Comparison of ENCODE assay signal across 8 cellular contexts in genomic region chr1:230067441-230067870, GRCh38. TPM values are rescaled to one million over a fixed set of nuclear protein-coding genes. Genes with fewer than 3 reads are reported as not detected.
DNase-seq lines count a peak whose midpoint lies in the region; ATAC-seq, FAIRE-seq and TF ChIP-seq lines count a peak whose summit lies in the region.

No MANE protein-coding gene starts in this region.

- TF ChIP-seq CTCF in DOHH2 (IDR thresholded peaks at IDR 0.05; ENCODE audit: low read depth, low read length, poor library complexity, severe bottlenecking) (no peak), IMR-90 (conservative IDR thresholded peaks at IDR 0.05; ENCODE audit: low read depth, low read length) (no peak), pancreas (IDR thresholded peaks at IDR 0.05) (no peak)

- H3K56ac ChIP-seq in IMR-90 (ENCODE audit: extremely low read depth, insufficient read depth, low read length) = peak overlapping the region; percentile 83; the same call in 1 of the 2 replicates

- dilution Hi-C loops in IMR-90 (cut with HindIII; ENCODE audit: low sequenced_read_pairs, unreplicated experiment) = no loop called here

- H4K91ac ChIP-seq in IMR-90 (ENCODE audit: insufficient read depth, low read depth, low read length) = 0 out of 2 replicates have a peak overlapping the region, but pooled peaks have one; percentile 11

- no TSS peak for BruUV-seq in IMR-90 (replicated peaks; lab: Mats Ljungman, UMichigan)

- peaks cover 51% of the 10 kb centered on the region for H3K79me2 ChIP-seq in DOHH2 (ENCODE audit: control insufficient read depth, low read length)

- H2BK5ac ChIP-seq in IMR-90 (ENCODE audit: low read depth, low read length, poor library complexity, severe bottlenecking) = peak overlapping the region; percentile 44

- H3K4me3 ChIP-seq in DOHH2 (ENCODE audit: low read length) (peak overlapping the region; percentile 79), IMR-90 (ENCODE audit: insufficient read depth, low read depth, low read length) (peak overlapping the region; percentile 81), pancreas (peak overlapping the region; percentile 65 to 96 (median 86))

- no peak for DNase-seq in IMR-90
- DNase-seq in activated T-helper 9 cell treated with anti-CD3 and anti-CD28 coated beads, Interleukin-2, amount 50 U/mL, for 16 hours (ENCODE audit: low read depth) = peak; percentile 6
- DNase-seq in Right ventricle myocardium superior = peak; percentile 58
- DNase-seq in pancreas = peak in 5 of 6 donors; percentile 40 to 78 (median 56)
- DNase-seq in NK-92 (lab: John Stamatoyannopoulos, UW; ENCODE audit: unreplicated experiment) = no peak
- no peak for DNase-seq in NCI-H510A (lab: John Stamatoyannopoulos, UW)

- no peak for TF ChIP-seq RAD21 in IMR-90 (IDR thresholded peaks at IDR 0.05; ENCODE audit: low read length)

- H3K23ac ChIP-seq in IMR-90 (ENCODE audit: low read depth, low read length) = peak overlapping the region; percentile 79

- H4K20me1 ChIP-seq in DOHH2 (ENCODE audit: control insufficient read depth, insufficient read depth, low read depth, low read length) = peaks cover 13% of the 10 kb centered on the region
- H4K20me1 ChIP-seq in IMR-90 (ENCODE audit: insufficient read depth, low read length) = peaks cover 47% of the 10 kb centered on the region

- peak overlapping the region; percentile 66 for H2AK9ac ChIP-seq in IMR-90 (replicated peaks; ENCODE audit: low read depth, low read length, poor library complexity)

- H3K4ac ChIP-seq in IMR-90 (ENCODE audit: low read depth, low read length) = peak overlapping the region; percentile 76; the same call in 1 of the 2 replicates

- H3K36me3 ChIP-seq in DOHH2 (ENCODE audit: control insufficient read depth, low read length) = no peaks in the 10 kb centered on the region
- H3K36me3 ChIP-seq in IMR-90 (ENCODE audit: control insufficient read depth, insufficient read depth, low read length) = no peaks in the 10 kb centered on the region
- H3K36me3 ChIP-seq in pancreas = no peaks in the 10 kb centered on the region

- H3K27ac ChIP-seq in DOHH2 (ENCODE audit: low read depth, low read length) = no peak overlapping the region
- H3K27ac ChIP-seq in IMR-90 (ENCODE audit: insufficient read depth, low read length) = peak overlapping the region; percentile 78
- H3K27ac ChIP-seq in pancreas = peak overlapping the region; percentile 70 to 88 (median 84)

- no peak for FAIRE-seq in pancreas (lab: Jason Lieb, UNC)

- peak overlapping the region; percentile 76 for H3K4me2 ChIP-seq in DOHH2 (ENCODE audit: low read length)
- peak overlapping the region; percentile 76 for H3K4me2 ChIP-seq in IMR-90 (ENCODE audit: low read depth, low read length)

- 0% methylated on average over 11 of the region's 41 CpGs; no CpG with 5 or more reads in 1 of the 2 experiments for WGBS in IMR-90 (ENCODE audit: extremely low coverage in 2 of 2, insufficient read length in 1 of 2), 2 experiments
- WGBS in pancreas, 2 donors = 0 to 2% methylated on average over 13 to 41 of the region's 41 CpGs

- no peaks in the 10 kb centered on the region for H3F3A ChIP-seq in DOHH2 (ENCODE audit: control insufficient read depth, insufficient read depth)

- no peak overlapping the region for H2BK120ac ChIP-seq in IMR-90 (ENCODE audit: low read depth, low read length)

- H3K9me3 ChIP-seq in DOHH2 (ENCODE audit: control insufficient read depth, insufficient read depth, low read length) (peaks cover 9% of the 10 kb centered on the region; the same call in 1 of the 2 replicates), IMR-90 (ENCODE audit: control insufficient read depth, insufficient read depth, low read length) (no peaks in the 10 kb centered on the region), pancreas (no peaks in the 10 kb centered on the region)

- H2BK15ac ChIP-seq in IMR-90 (ENCODE audit: low read depth, low read length) = no peak overlapping the region

- POLR2A ChIA-PET in IMR-90 (lab: Charles Lee; ENCODE audit: unreplicated experiment) = no interaction called here

- H3K14ac ChIP-seq in IMR-90 (replicated peaks; ENCODE audit: low read depth, low read length) = 0 out of 2 replicates have a peak overlapping the region, but pooled peaks have one; percentile 22

- H3K79me1 ChIP-seq in IMR-90 (ENCODE audit: low read depth in 1 of 2, low read length in 2 of 2) = peaks cover 5 to 43% of the 10 kb centered on the region in 2 experiments; a peak in 3 of 4 replicates

- peak overlapping the region; percentile 10; the same call in 1 of the 2 replicates for H2AK5ac ChIP-seq in IMR-90 (ENCODE audit: low read depth, low read length)

- peaks cover 10% of the 10 kb centered on the region for H3K9me1 ChIP-seq in IMR-90 (ENCODE audit: insufficient read depth, low read length)

- H3K27me3 ChIP-seq in DOHH2 (ENCODE audit: control insufficient read depth, low read length) (no peaks in the 10 kb centered on the region), IMR-90 (ENCODE audit: control insufficient read depth, insufficient read depth, low read length) (no peaks in the 10 kb centered on the region), pancreas (no peaks in the 10 kb centered on the region)

- peak overlapping the region; percentile 89 for H2AFZ ChIP-seq in IMR-90 (replicated peaks; ENCODE audit: low read length, poor library complexity)

- peak; percentile 7; the same call in 1 of the 2 replicates for TF ChIP-seq POLR2A in IMR-90 (IDR thresholded peaks at IDR 0.05; ENCODE audit: low read depth, low read length)

- H4K8ac ChIP-seq in IMR-90 (ENCODE audit: low read depth in 2 of 2, low read length in 2 of 2) = peak overlapping the region in 1 of 2 experiments; percentile 8; a peak in 2 of 4 replicates

- in situ Hi-C loops in IMR-90 (cut with MboI; ENCODE audit: low sequenced_read_pairs) = no loop called here

- H2BK20ac ChIP-seq in IMR-90 (ENCODE audit: low read depth, low read length) = no peak overlapping the region

- no peak overlapping the region for H4K5ac ChIP-seq in IMR-90 (ENCODE audit: low read depth, low read length)

- intact Hi-C loops in IMR-90 (cut with micrococcal nuclease) = loop anchor here (1.0 to 5.0 kb wide), 3 partner anchors 185 to 405 kb away; no protein-coding TSS in a partner anchor
- intact Hi-C loops in Right ventricle myocardium superior (cut with DNase I) = no loop called here
- intact Hi-C loops in pancreas (cut with DNase I) = no loop called here

- peak overlapping the region; percentile 89 for H3K9ac ChIP-seq in IMR-90 (ENCODE audit: low read depth, low read length)

- ATAC-seq in GM19463 (IDR thresholded peaks at IDR 0.05; ENCODE audit: unreplicated experiment) (peak; percentile 11), IMR-90 (ENCODE audit: low read depth) (peak; percentile 42), Right ventricle myocardium superior (ENCODE audit: poor library complexity) (peak; percentile 24), pancreas (peak in 3 of 4 donors; percentile 8 to 27 (median 15))

- CTCF ChIA-PET in IMR-90 (lab: Yijun Ruan, JAX) = interaction anchor here (0.6 kb wide), 1 partner anchor 205 kb away, joined by 4 read pairs; no protein-coding TSS in a partner anchor

- peaks cover 28% of the 10 kb centered on the region for H3K4me1 ChIP-seq in DOHH2 (ENCODE audit: control insufficient read depth, low read length)
- peaks cover 11% of the 10 kb centered on the region for H3K4me1 ChIP-seq in IMR-90 (ENCODE audit: control insufficient read depth, insufficient read depth, low read length)
- H3K4me1 ChIP-seq in pancreas = peaks cover 13 to 28% (median 17%) of the 10 kb centered on the region in 3 donors

- H3K18ac ChIP-seq in IMR-90 (ENCODE audit: low read depth, low read length) = peak overlapping the region; percentile 48

- H3K9me2 ChIP-seq in DOHH2 (replicated peaks; ENCODE audit: control insufficient read depth, low read length) = no peaks in the 10 kb centered on the region

TF ChIP-seq in IMR-90, 13 proteins besides CTCF, POLR2A, EP300 and RAD21:
- TF ChIP-seq CEBPB (IDR thresholded peaks at IDR 0.05; ENCODE audit: low read depth, low read length) (peak; percentile 51; the same call in 1 of the 2 replicates), MAFK (IDR thresholded peaks at IDR 0.05; ENCODE audit: low read depth, low read length) (no peak), MAZ (IDR thresholded peaks at IDR 0.05; ENCODE audit: borderline replicate concordance, low read depth, low read length) (peak; percentile 26; the same call in 1 of the 2 replicates)

RNA-seq across cellular contexts. Expression of gene GALNT2, which starts 0.4 kb away (rescaled TPM):
- total RNA-seq in IMR-90 (2012; rRNA removed) (50.4 and 58.6 TPM in 2 replicates), Right ventricle myocardium superior (21.2 TPM), pancreas (100 to 1,000 TPM in 1 of 6 donors, 10 to 100 TPM in 5; 50.7 to 118 (median 71.3) TPM)
- polyA plus RNA-seq in IMR-90 (2012; rRNA removed) (170 and 189 TPM in 2 replicates), pancreas (10 to 100 TPM; 18.3 to 24.2 TPM)
- 173 and 231 TPM in 2 replicates for polyA plus RNA-seq in IMR-90 (2012; cell fraction: cytosol; rRNA removed)
- 130 and 137 TPM in 2 replicates for polyA plus RNA-seq in IMR-90 (2012; cell fraction: nucleus; rRNA removed; ENCODE audit: low replicate concordance)

Comparison
In these comparisons a context has a peak if more than half of its experiments do, and no peak if none do; other contexts are left out.
1. DNase-seq: peak in activated T-helper 9 cell treated with anti-CD3 and anti-CD28 coated beads, Interleukin-2, amount 50 U/mL, for 16 hours (single experiment), Right ventricle myocardium superior (single experiment) and pancreas (5 of 6); none in IMR-90 (single experiment), NK-92 (single experiment) and NCI-H510A (single experiment).
2. Peak in every context shown above with its lines, with median percentiles within 50 percentile points of each other: H3K4me3 ChIP-seq and ATAC-seq.